ENCODE assay signal across 8 cellular contexts in the genomic region with DNA sequence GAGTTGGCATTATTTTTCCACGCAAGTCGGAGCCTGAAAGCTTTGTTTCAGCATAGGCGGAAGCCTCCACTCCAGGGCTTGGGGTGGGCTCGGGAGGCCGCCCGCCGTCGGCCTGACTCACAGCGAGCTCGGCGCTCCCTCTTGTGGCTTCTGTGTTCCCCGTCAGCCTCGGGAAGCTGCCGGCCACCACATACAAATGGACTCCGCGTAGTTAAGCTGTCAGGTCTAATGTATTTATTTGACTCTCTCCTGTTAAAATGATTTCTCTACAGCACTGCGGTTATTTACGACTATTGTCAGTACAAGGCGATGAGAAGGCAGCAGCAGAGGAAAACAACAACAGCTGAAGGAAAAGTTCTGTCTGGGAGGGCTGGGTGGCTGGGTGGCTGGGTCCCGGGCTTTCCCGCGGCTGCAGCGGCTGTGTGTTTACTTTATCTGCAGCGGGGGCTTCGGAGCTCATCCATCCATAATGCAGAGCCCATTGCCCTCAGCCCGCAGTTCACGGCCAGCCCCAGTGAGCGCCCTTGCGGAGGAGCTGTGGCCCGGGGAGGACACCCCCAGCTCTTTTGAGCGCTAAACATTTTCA.
DNase-seq lines count a peak whose midpoint lies in the region; ATAC-seq and TF ChIP-seq lines count a peak whose summit lies in the region.

No MANE protein-coding gene starts in this region.

- peak; percentile 88 for DNase-seq in Ammon's horn (ENCODE audit: low spot score)
- DNase-seq in NCI-H345 (lab: John Stamatoyannopoulos, UW) = peak; percentile 44
- peak; percentile 91 for DNase-seq in astrocyte of the hippocampus (ENCODE audit: low read depth, low spot score)
- DNase-seq in sigmoid colon = peak; percentile 79
- DNase-seq in activated CD4-positive, alpha-beta T cell treated with anti-CD3 and anti-CD28 coated beads, Interleukin-2, amount 50 U/mL, for 1 hour = no peak

- H3K4me1 ChIP-seq in sigmoid colon = peaks cover 0 to 16% (median 12%) of the 10 kb centered on the region in 4 donors

- ATAC-seq in GM18868 (IDR thresholded peaks at IDR 0.05; ENCODE audit: unreplicated experiment) (peak; percentile 79), HG03159 (IDR thresholded peaks at IDR 0.05; ENCODE audit: unreplicated experiment) (peak; percentile 82)

- TF ChIP-seq POLR2A in sigmoid colon (IDR thresholded peaks at IDR 0.05) = no peak

- 3% methylated on average over 31 of the region's 31 CpGs for WGBS in sigmoid colon, 2 donors

- no peak for TF ChIP-seq EP300 in sigmoid colon (IDR thresholded peaks at IDR 0.05)

- peaks cover 0 to 24% (median 4%) of the 10 kb centered on the region in 3 donors for H3K27me3 ChIP-seq in sigmoid colon

- no peaks in the 10 kb centered on the region for H3K9me3 ChIP-seq in sigmoid colon

- TF ChIP-seq CTCF in sigmoid colon (IDR thresholded peaks at IDR 0.05) = peak; percentile 32 to 64 (median 41)

- H3K36me3 ChIP-seq in sigmoid colon = no peaks in the 10 kb centered on the region

- peak overlapping the region; percentile 42 for H3K4me3 ChIP-seq in iPS-11a (ENCODE audit: low read depth, low read length)
- H3K4me3 ChIP-seq in sigmoid colon = peak overlapping the region in 3 of 4 donors; percentile 21 to 37 (median 36)

- intact Hi-C loops in sigmoid colon (cut with DNase I) = loop anchor here (10.0 kb wide), 1 partner anchor 357 kb away; no protein-coding TSS in a partner anchor

- H3K27ac ChIP-seq in sigmoid colon = no peak overlapping the region
